ENCODE assay signal across 20 cellular contexts in the genomic region with DNA sequence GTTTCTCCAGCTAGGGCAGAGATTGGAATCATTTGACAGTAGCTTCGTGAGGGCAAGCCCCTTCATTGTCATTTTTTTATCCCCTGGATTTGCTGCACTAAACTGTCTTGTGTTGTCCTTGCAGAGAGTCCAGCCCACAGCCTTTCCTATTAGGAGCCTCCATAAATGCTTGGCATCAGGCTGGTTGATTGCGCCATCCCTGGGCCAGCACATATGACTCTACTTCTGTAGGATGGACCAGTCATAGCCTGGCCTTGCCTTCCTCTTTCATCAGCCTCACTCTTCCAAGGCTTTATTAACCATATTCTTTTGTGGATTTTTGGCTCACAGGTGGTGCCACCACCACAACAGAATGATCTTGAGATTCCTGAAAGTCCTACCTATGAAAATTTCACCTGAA. TPM values are rescaled to one million over a fixed set of nuclear protein-coding genes. Genes with fewer than 3 reads are reported as not detected.
DNase-seq lines count a peak whose midpoint lies in the region; ATAC-seq and TF ChIP-seq lines count a peak whose summit lies in the region.
"Had no signal": no experiment of that assay in that cellular context is flagged by ENCODE, and none has a peak within 500 bp of the region (broad histone marks: within the 10 kb centered on the region; RNA-seq: fewer than 3 reads in every experiment).

No MANE protein-coding gene starts in this region.

- no peaks in the 10 kb centered on the region for H3K4me1 ChIP-seq in breast epithelium

- H3K27ac ChIP-seq in breast epithelium: no peak overlapping the region
- H3K27ac ChIP-seq: hepatocyte, HL-60 had no signal

- peak; percentile 70 for DNase-seq in MCF 10A (ENCODE audit: unreplicated experiment)
- DNase-seq in breast epithelium (ENCODE audit: low spot score in 2 of 2): no peak
- DNase-seq in SW480 (ENCODE audit: low spot score): peak; percentile 22
- DNase-seq in fibroblast of villous mesenchyme (ENCODE audit: low read depth): peak; percentile 15
- DNase-seq in dedifferentiated amniotic fluid mesenchymal stem cell (ENCODE audit: extremely low spot score): no peak
- no peak for DNase-seq in left colon
- DNase-seq in HEK293T (ENCODE audit: extremely low spot score): no peak
- DNase-seq: central memory CD4-positive, alpha-beta T cell; DMS 273 treated with DMSO at 0.1 percent for 48 hours; H7; NCI-H2107 had no signal

- peaks cover 23% of the 10 kb centered on the region for H3K4me1 Mint-ChIP-seq in MCF 10A (ENCODE audit: insufficient read depth, unreplicated experiment)
- H3K4me1 Mint-ChIP-seq: neural crest cell had no signal

- H3K9me3 Mint-ChIP-seq in MCF 10A (ENCODE audit: unreplicated experiment): no peaks in the 10 kb centered on the region
- H3K9me3 Mint-ChIP-seq: activated naive CD4-positive, alpha-beta T cell treated with anti-CD3 and anti-CD28 coated beads, Interleukin-2, amount 50 U/mL, for 24 hours; neural crest cell had no signal

- no peak overlapping the region for H3K4me3 ChIP-seq in breast epithelium
- H3K4me3 ChIP-seq in fibroblast of villous mesenchyme (ENCODE audit: low read depth, low read length): no peak overlapping the region
- H3K4me3 ChIP-seq: hepatocyte had no signal

- no peak for TF ChIP-seq POLR2A in breast epithelium (IDR thresholded peaks at IDR 0.05)

- CTCF ChIA-PET in MCF 10A (lab: Yijun Ruan, JAX) (interaction anchor here (0.6 to 7.1 kb wide), 11 partner anchors 8 to 270 kb away, joined by 3 to 134 read pairs (median 4); no protein-coding TSS in a partner anchor), HEK293T (lab: Yijun Ruan, JAX) (no interaction called here)

- H3K27ac Mint-ChIP-seq in MCF 10A (ENCODE audit: low read depth, unreplicated experiment): peak overlapping the region; percentile 88

- H3K36me3 ChIP-seq in breast epithelium: no peaks in the 10 kb centered on the region

- POLR2A ChIA-PET in MCF 10A (lab: Yijun Ruan, JAX): interaction anchor here (0.9 to 1.4 kb wide), 4 partner anchors 10 to 100 kb away, joined by 3 to 5 read pairs (median 4); no protein-coding TSS in a partner anchor
- POLR2A ChIA-PET in HEK293T (lab: Yijun Ruan, JAX): no interaction called here

- no peaks in the 10 kb centered on the region for H3K27me3 Mint-ChIP-seq in MCF 10A (ENCODE audit: insufficient read depth, unreplicated experiment)
- H3K27me3 Mint-ChIP-seq: activated naive CD4-positive, alpha-beta T cell treated with anti-CD3 and anti-CD28 coated beads, Interleukin-2, amount 50 U/mL, for 24 hours had no signal

- BruUV-seq in MCF 10A (replicated peaks; lab: Mats Ljungman, UMichigan): no TSS peak

- H3K36me3 Mint-ChIP-seq in MCF 10A (ENCODE audit: insufficient read depth, unreplicated experiment): no peaks in the 10 kb centered on the region

- TF ChIP-seq CTCF in MCF 10A (IDR thresholded peaks at IDR 0.05; ENCODE audit: unreplicated experiment): no peak
- TF ChIP-seq CTCF in breast epithelium (IDR thresholded peaks at IDR 0.05): no peak
- no peak for TF ChIP-seq CTCF in fibroblast of villous mesenchyme (IDR thresholded peaks at IDR 0.05; ENCODE audit: insufficient read depth, low read depth, low read length)

- intact Hi-C loops in MCF 10A (cut with micrococcal nuclease) (no loop called here), breast epithelium (cut with DNase I; ENCODE audit: low total_unique reads) (no loop called here), left colon (cut with DNase I, micrococcal nuclease) (no loop called here)

- no peak for ATAC-seq in HG03097 (IDR thresholded peaks at IDR 0.05; ENCODE audit: low FRiP score, unreplicated experiment)
- no peak for ATAC-seq in left colon
- ATAC-seq: left lobe of liver had no signal

- no peaks in the 10 kb centered on the region for H3K9me3 ChIP-seq in breast epithelium

- H3K27me3 ChIP-seq in breast epithelium: no peaks in the 10 kb centered on the region
- H3K27me3 ChIP-seq: hepatocyte had no signal

- no peak overlapping the region for H3K4me3 Mint-ChIP-seq in MCF 10A (ENCODE audit: unreplicated experiment)
- H3K4me3 Mint-ChIP-seq: activated naive CD4-positive, alpha-beta T cell treated with anti-CD3 and anti-CD28 coated beads, Interleukin-2, amount 50 U/mL, for 24 hours; neural crest cell had no signal

TF ChIP-seq in HEK293T, 16 proteins besides CTCF, POLR2A, EP300 and RAD21:
- no peak for TF ChIP-seq FOXM1 (IDR thresholded peaks at IDR 0.05; ENCODE audit: borderline replicate concordance)
- TF ChIP-seq SP1 (IDR thresholded peaks at IDR 0.05): no peak
- TF ChIP-seq ELF4 (IDR thresholded peaks at IDR 0.05): no peak
- no peak for TF ChIP-seq FOXA1 (IDR thresholded peaks at IDR 0.05)
- TF ChIP-seq ARNT (IDR thresholded peaks at IDR 0.05): no peak
- TF ChIP-seq TARDBP (IDR thresholded peaks at IDR 0.05): no peak
- TF ChIP-seq, protein P1, sequence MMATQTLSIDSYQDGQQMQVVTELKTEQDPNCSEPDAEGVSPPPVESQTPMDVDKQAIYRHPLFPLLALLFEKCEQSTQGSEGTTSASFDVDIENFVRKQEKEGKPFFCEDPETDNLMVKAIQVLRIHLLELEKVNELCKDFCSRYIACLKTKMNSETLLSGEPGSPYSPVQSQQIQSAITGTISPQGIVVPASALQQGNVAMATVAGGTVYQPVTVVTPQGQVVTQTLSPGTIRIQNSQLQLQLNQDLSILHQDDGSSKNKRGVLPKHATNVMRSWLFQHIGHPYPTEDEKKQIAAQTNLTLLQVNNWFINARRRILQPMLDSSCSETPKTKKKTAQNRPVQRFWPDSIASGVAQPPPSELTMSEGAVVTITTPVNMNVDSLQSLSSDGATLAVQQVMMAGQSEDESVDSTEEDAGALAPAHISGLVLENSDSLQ (IDR thresholded peaks at IDR 0.05): no peak
- no peak for TF ChIP-seq L3MBTL2 (conservative IDR thresholded peaks at IDR 0.05)
- TF ChIP-seq NFRKB (IDR thresholded peaks at IDR 0.05): no peak
- TF ChIP-seq LEF1 (IDR thresholded peaks at IDR 0.05; ENCODE audit: borderline replicate concordance): no peak
- TF ChIP-seq BHLHE40 (IDR thresholded peaks at IDR 0.05; ENCODE audit: borderline replicate concordance): no peak
- no peak for TF ChIP-seq FOXK2 (IDR thresholded peaks at IDR 0.05)

RNA-seq across cellular contexts. Expression of a gene that starts 31.4 kb away (rescaled TPM):
- total RNA-seq in MCF 10A (2022) (not detected in 2 replicates), breast epithelium (1 to 10 TPM; 1.1 to 5.9 (median 5.6) TPM), fibroblast of villous mesenchyme (under 0.01 TPM in 1 of 2 replicates, not detected in the other), left colon (1 to 10 TPM in 1 of 2 donors, under 1 TPM in 1; 0.67 to 2.6 TPM)
- total RNA-seq: endothelial cell of umbilical vein, hepatocyte, neural crest cell, SK-MEL-5, skeletal muscle tissue had no signal

RNA-seq across cellular contexts. Expression of a gene that starts 35.3 kb away (rescaled TPM):
- total RNA-seq in MCF 10A (2022) (not detected in 2 replicates), breast epithelium (1 to 10 TPM in 1 of 3 donors, under 1 TPM in 2; 0.64 to 1.6 (median 0.66) TPM), fibroblast of villous mesenchyme (not detected in 2 replicates), left colon (under 1 TPM; 0.37 to 0.87 TPM)
- total RNA-seq: endothelial cell of umbilical vein, H7, neural crest cell had no signal

RNA-seq across cellular contexts. Expression of a gene that starts 57.6 kb away (rescaled TPM):
- total RNA-seq in MCF 10A (2022) (not detected in 2 replicates), breast epithelium (100 to 1,000 TPM in 1 of 3 donors, 1 to 10 TPM in 1, under 1 TPM in 1; 0.96 to 938 (median 2.0) TPM), fibroblast of villous mesenchyme (not detected in 2 replicates), left colon (100 to 1,000 TPM; 268 to 512 TPM)
- total RNA-seq: endothelial cell of umbilical vein, H7, neural crest cell, SK-MEL-5, skeletal muscle tissue had no signal

Comparison
In these comparisons a context has a peak if more than half of its experiments do, and no peak if none do; other contexts are left out.
1. DNase-seq: peak in MCF 10A (single experiment), SW480 (single experiment) and fibroblast of villous mesenchyme (single experiment); none in breast epithelium (0 of 2), dedifferentiated amniotic fluid mesenchymal stem cell (single experiment), left colon (0 of 2) and HEK293T (single experiment).